ENCODE assay signal across 19 cellular contexts in the genomic region with DNA sequence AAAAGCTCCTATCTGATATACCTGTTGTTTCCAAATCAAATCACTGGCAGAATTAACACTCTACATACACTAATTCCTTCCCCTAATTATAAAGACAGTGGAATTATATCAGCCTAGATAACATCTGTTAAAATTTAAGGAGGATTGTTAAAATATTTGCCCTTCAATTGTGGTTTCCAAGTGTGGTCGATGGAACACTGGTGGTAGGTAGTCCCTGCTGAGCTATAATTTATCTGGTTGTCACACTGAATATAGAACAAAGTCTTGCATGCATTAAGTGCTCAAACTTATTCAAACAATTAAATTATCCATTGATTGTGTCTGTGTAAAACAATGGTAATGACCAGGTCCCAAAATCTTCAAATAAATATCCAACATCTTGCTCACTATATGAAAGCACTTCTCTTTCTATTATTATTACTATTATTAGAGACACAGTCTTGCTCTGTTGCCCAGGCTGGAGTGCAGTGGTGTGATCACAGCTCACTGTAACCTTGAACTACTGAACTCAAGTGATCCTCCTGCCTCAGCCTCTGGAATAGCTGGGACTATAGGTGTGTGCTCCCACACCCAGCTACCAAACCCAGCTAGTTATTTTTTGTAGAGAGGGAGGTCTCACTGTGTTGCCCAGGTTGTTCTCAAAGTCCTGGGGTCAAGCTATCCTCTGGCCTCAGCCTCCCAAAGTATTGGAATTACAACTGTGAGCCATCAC. TPM values are rescaled to one million over a fixed set of nuclear protein-coding genes. Genes with fewer than 3 reads are reported as not detected.
DNase-seq lines count a peak whose midpoint lies in the region; ATAC-seq and TF ChIP-seq lines count a peak whose summit lies in the region.
"Had no signal": no experiment of that assay in that cellular context is flagged by ENCODE, and none has a peak within 500 bp of the region (broad histone marks: within the 10 kb centered on the region; RNA-seq: fewer than 3 reads in every experiment).

No MANE protein-coding gene starts in this region.

- TF ChIP-seq CTCF in cardiac muscle cell (IDR thresholded peaks at IDR 0.05; ENCODE audit: low read depth, low read length) (no peak), AG10803 (conservative IDR thresholded peaks at IDR 0.05; ENCODE audit: low read length) (no peak), hepatocyte (IDR thresholded peaks at IDR 0.05; ENCODE audit: poor library complexity) (no peak)

- intact Hi-C loops in left ventricle myocardium superior (cut with micrococcal nuclease): no loop called here

- no peak for ATAC-seq in left ventricle myocardium superior
- ATAC-seq: A549, GM23338, HCT116 had no signal

- H4K20me1 ChIP-seq in hepatocyte (ENCODE audit: insufficient read depth, poor library complexity, severe bottlenecking): no peaks in the 10 kb centered on the region

- H3K4me3 ChIP-seq in cardiac muscle cell: no peak overlapping the region
- no peak overlapping the region for H3K4me3 ChIP-seq in AG10803 (ENCODE audit: low read length)
- no peak overlapping the region for H3K4me3 ChIP-seq in hepatocyte
- H3K4me3 ChIP-seq: A549, GM23338 had no signal

- H3K27me3 ChIP-seq in cardiac muscle cell (no peaks in the 10 kb centered on the region), hepatocyte (no peaks in the 10 kb centered on the region)

- 46% methylated on average over 1 of the region's 1 CpG for WGBS in hepatocyte (ENCODE audit: low lambda C conversion rate, missing lambda C conversion rate)

- no peak overlapping the region for H2AFZ ChIP-seq in hepatocyte
- H2AFZ ChIP-seq: GM23338 had no signal

- H3K4me1 ChIP-seq in cardiac muscle cell (ENCODE audit: low read depth) (peaks cover 84% of the 10 kb centered on the region), hepatocyte (ENCODE audit: insufficient read depth) (peaks cover 12% of the 10 kb centered on the region)

- DNase-seq in cardiac muscle cell (ENCODE audit: low read depth in 1 of 2, low spot score in 1 of 2) (no peak), left ventricle myocardium superior (no peak), AG10803 (ENCODE audit: low read depth) (peak; percentile 51), M059J (ENCODE audit: low read depth) (peak; percentile 29), hepatocyte (ENCODE audit: low spot score) (no peak), NCI-H1694 (lab: John Stamatoyannopoulos, UW) (no peak)
- DNase-seq in activated effector memory CD4-positive, alpha-beta T cell treated with Interleukin-2 at 50 U/mL for 16 hours: no peak
- DNase-seq: 8988T; ACHN; C1 segment of cervical spinal cord; Calu3; CD4-positive, alpha-beta memory T cell; COR-L47; DMS53; DMS79 treated with DMSO at 0.1 percent for 48 hours; H9 had no signal

- no peaks in the 10 kb centered on the region for H3K9me2 ChIP-seq in hepatocyte (replicated peaks; ENCODE audit: insufficient read depth)

- H3K4me2 ChIP-seq in hepatocyte: no peak overlapping the region
- H3K4me2 ChIP-seq: A549, GM23338 had no signal

- H3K27ac ChIP-seq in cardiac muscle cell: peak overlapping the region; percentile 40
- peak overlapping the region; percentile 14 for H3K27ac ChIP-seq in hepatocyte
- H3K27ac ChIP-seq: A549 had no signal

- H3K79me2 ChIP-seq in hepatocyte: peaks cover 74% of the 10 kb centered on the region

- H3K36me3 ChIP-seq in cardiac muscle cell (peaks cover 6% of the 10 kb centered on the region), hepatocyte (replicated peaks; ENCODE audit: insufficient read depth, low read depth) (no peaks in the 10 kb centered on the region)

- no peaks in the 10 kb centered on the region for H3K9me3 ChIP-seq in cardiac muscle cell (ENCODE audit: low read depth)
- H3K9me3 ChIP-seq in hepatocyte (ENCODE audit: low read depth): no peaks in the 10 kb centered on the region
- H3K9me3 ChIP-seq: A549 had no signal

RNA-seq across cellular contexts. Expression of a gene that starts 12.0 kb away (rescaled TPM):
- total RNA-seq in cardiac muscle cell (205 and 267 TPM in 2 replicates), left ventricle myocardium superior (321 TPM), hepatocyte (117 and 132 TPM in 2 replicates)
- polyA plus RNA-seq in cardiac muscle cell (324 and 381 TPM in 2 replicates), hepatocyte (65.9 and 81.8 TPM in 2 replicates)
- 70.9 and 104 TPM in 2 replicates for total RNA-seq in M059J (2014; rRNA removed; shearing (Covaris generic))
- total RNA-seq: CD4-positive, alpha-beta memory T cell had no signal
- polyA plus RNA-seq: CD4-positive, alpha-beta memory T cell had no signal

Comparison
In these comparisons a context has a peak if more than half of its experiments do, and no peak if none do; other contexts are left out.
1. DNase-seq: peak in AG10803 (single experiment) and M059J (single experiment); none in cardiac muscle cell (0 of 2), left ventricle myocardium superior (single experiment), hepatocyte (single experiment), NCI-H1694 (single experiment) and activated effector memory CD4-positive, alpha-beta T cell treated with Interleukin-2 at 50 U/mL for 16 hours (single experiment).